ENCODE assay signal across 1 cellular context in genomic region chr20:5608448-5609161, GRCh38.
TF ChIP-seq lines count a peak whose summit lies in the region.

No MANE protein-coding gene starts in this region.

TF ChIP-seq in GM12878, 131 proteins besides CTCF, POLR2A, EP300 and RAD21 (continued from another document):
- TF ChIP-seq, protein P1, sequence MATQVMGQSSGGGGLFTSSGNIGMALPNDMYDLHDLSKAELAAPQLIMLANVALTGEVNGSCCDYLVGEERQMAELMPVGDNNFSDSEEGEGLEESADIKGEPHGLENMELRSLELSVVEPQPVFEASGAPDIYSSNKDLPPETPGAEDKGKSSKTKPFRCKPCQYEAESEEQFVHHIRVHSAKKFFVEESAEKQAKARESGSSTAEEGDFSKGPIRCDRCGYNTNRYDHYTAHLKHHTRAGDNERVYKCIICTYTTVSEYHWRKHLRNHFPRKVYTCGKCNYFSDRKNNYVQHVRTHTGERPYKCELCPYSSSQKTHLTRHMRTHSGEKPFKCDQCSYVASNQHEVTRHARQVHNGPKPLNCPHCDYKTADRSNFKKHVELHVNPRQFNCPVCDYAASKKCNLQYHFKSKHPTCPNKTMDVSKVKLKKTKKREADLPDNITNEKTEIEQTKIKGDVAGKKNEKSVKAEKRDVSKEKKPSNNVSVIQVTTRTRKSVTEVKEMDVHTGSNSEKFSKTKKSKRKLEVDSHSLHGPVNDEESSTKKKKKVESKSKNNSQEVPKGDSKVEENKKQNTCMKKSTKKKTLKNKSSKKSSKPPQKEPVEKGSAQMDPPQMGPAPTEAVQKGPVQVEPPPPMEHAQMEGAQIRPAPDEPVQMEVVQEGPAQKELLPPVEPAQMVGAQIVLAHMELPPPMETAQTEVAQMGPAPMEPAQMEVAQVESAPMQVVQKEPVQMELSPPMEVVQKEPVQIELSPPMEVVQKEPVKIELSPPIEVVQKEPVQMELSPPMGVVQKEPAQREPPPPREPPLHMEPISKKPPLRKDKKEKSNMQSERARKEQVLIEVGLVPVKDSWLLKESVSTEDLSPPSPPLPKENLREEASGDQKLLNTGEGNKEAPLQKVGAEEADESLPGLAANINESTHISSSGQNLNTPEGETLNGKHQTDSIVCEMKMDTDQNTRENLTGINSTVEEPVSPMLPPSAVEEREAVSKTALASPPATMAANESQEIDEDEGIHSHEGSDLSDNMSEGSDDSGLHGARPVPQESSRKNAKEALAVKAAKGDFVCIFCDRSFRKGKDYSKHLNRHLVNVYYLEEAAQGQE (IDR thresholded peaks at IDR 0.05; ENCODE audit: low read depth, low read length), result no peak
- no peak for TF ChIP-seq RFX5 (IDR thresholded peaks at IDR 0.05; ENCODE audit: low read depth, low read length)
- TF ChIP-seq POU2F2 (IDR thresholded peaks at IDR 0.05; ENCODE audit: borderline replicate concordance, low read depth, low read length), result no peak
- TF ChIP-seq HDAC2 (IDR thresholded peaks at IDR 0.05), result no peak
- TF ChIP-seq ZBTB40 (IDR thresholded peaks at IDR 0.05; ENCODE audit: borderline replicate concordance), result no peak
- no peak for TF ChIP-seq MEF2A (IDR thresholded peaks at IDR 0.05; ENCODE audit: insufficient read depth, low read depth, low read length)
- peak; percentile 68 for TF ChIP-seq RAD51 (IDR thresholded peaks at IDR 0.05)
- TF ChIP-seq ATF3 (IDR thresholded peaks at IDR 0.05; ENCODE audit: borderline replicate concordance, extremely low read depth, low read depth, low read length), result no peak
- no peak for TF ChIP-seq SREBF2 (IDR thresholded peaks at IDR 0.05; ENCODE audit: low read length)
- TF ChIP-seq STAT3 (IDR thresholded peaks at IDR 0.05; ENCODE audit: low read depth, low read length), result no peak
- TF ChIP-seq SPI1 (IDR thresholded peaks at IDR 0.05; ENCODE audit: borderline replicate concordance, insufficient read depth, low read depth, low read length), result no peak
- TF ChIP-seq BCL3 (IDR thresholded peaks at IDR 0.05; ENCODE audit: borderline replicate concordance, insufficient read depth, low read depth, low read length, poor library complexity, severe bottlenecking), result no peak
TF ChIP-seq in GM12878: peak in this region for 17.
